Comparison of ENCODE assay signal across 8 cellular contexts in the genomic region with DNA sequence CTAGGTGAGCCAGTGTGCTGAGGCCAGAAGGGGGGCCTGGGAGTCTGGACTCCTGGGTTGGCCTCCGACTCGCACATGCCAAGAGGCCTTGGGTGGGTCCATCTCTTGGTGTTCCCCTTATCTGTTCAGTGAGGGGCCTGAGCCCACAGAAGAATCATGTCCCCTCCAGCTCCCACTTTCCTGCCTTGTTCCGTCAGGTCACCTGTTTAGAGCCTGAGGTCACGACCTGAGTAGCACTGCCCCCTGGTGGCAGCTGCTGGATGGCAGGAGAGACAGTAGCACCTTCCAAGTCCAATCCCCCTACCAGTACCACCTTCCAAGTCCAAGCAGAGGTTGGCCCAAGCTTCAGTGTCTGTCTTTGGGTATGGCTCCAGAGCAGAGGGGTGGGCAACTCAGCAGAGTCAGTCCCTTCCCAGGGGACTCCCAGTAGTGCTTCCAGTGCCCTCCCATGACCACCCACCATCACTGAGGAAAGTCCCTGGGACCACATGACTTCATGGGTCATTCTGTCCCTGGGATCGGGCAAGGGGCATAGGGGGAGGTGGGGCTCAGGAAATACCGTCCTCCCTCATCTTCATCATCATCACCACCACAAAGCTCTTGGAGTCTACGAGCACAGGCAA.
A peak's percentile ranks its signal among the peaks of the same experiment; 100 is the strongest.
DNase-seq lines count a peak whose midpoint lies in the region; ATAC-seq and TF ChIP-seq lines count a peak whose summit lies in the region.

No MANE protein-coding gene starts in this region.

- peaks cover 13% of the 10 kb centered on the region for H3K27me3 Mint-ChIP-seq in activated naive CD8-positive, alpha-beta T cell treated with anti-CD3 and anti-CD28 coated beads, Interleukin-2, amount 50 U/mL, for 24 hours

- TF ChIP-seq EP300 in upper lobe of left lung (IDR thresholded peaks at IDR 0.05) = no peak

- H3K79me2 ChIP-seq in GM23248 (ENCODE audit: insufficient read depth) = no peaks in the 10 kb centered on the region

- no peaks in the 10 kb centered on the region for H4K20me1 ChIP-seq in GM23248 (ENCODE audit: insufficient read depth)

- H3K9ac ChIP-seq in GM23248 = no peak overlapping the region

- peak; percentile 78 for DNase-seq in DMS53 (lab: John Stamatoyannopoulos, UW)
- DNase-seq in GM23248 = peak; percentile 8
- no peak for DNase-seq in RWPE1 (ENCODE audit: low spot score)
- DNase-seq in activated naive CD8-positive, alpha-beta T cell treated with anti-CD3 and anti-CD28 coated beads, Interleukin-2, amount 50 U/mL, for 24 hours = peak; percentile 69
- DNase-seq in lung microvascular endothelial cell (ENCODE audit: low read depth in 2 of 2) = peak; percentile 12 to 17
- DNase-seq in upper lobe of left lung = no peak
- no peak for DNase-seq in NCI-H446 (lab: John Stamatoyannopoulos, UW)
- no peak for DNase-seq in GOT3 (lab: John Stamatoyannopoulos, UW)

- 68 to 79% methylated on average over 7 of the region's 7 CpGs for WGBS in GM23248 (ENCODE audit: low coverage in 1 of 2, low lambda C conversion rate in 2 of 2, missing lambda C conversion rate in 2 of 2), 2 experiments
- 76 to 81% methylated on average over 4 to 7 of the region's 7 CpGs for WGBS in upper lobe of left lung, 2 donors

- no peaks in the 10 kb centered on the region for H3K9me3 Mint-ChIP-seq in activated naive CD8-positive, alpha-beta T cell treated with anti-CD3 and anti-CD28 coated beads, Interleukin-2, amount 50 U/mL, for 24 hours

- POLR2A ChIA-PET in RWPE1 (lab: Yijun Ruan, JAX; ENCODE audit: low non-redundant PET) = no interaction called here

- no peak overlapping the region for H2AFZ ChIP-seq in GM23248

- no peak overlapping the region for H3K4me3 Mint-ChIP-seq in activated naive CD8-positive, alpha-beta T cell treated with anti-CD3 and anti-CD28 coated beads, Interleukin-2, amount 50 U/mL, for 24 hours

- in situ Hi-C loops in GM23248 (cut with MboI) = no loop called here

- no peaks in the 10 kb centered on the region for H3K36me3 ChIP-seq in GM23248 (ENCODE audit: low read depth)
- no peaks in the 10 kb centered on the region for H3K36me3 ChIP-seq in upper lobe of left lung

- H3K9me2 ChIP-seq in GM23248 (ENCODE audit: insufficient read depth) = no peaks in the 10 kb centered on the region

- CTCF ChIA-PET in RWPE1 (lab: Yijun Ruan, JAX) = interaction anchor here (0.6 to 1.1 kb wide), 5 partner anchors 22 to 1096 kb away, joined by 3 to 4 read pairs (median 3); no protein-coding TSS in a partner anchor

- TF ChIP-seq CTCF in RWPE1 (conservative IDR thresholded peaks at IDR 0.05; ENCODE audit: low read depth) (peak; percentile 19; the same call in 1 of the 2 replicates), upper lobe of left lung (IDR thresholded peaks at IDR 0.05) (peak in 5 of 6 experiments; percentile 25 to 59 (median 48))

- TF ChIP-seq POLR2A in upper lobe of left lung (IDR thresholded peaks at IDR 0.05) = no peak

- H3K9me3 ChIP-seq in GM23248 (ENCODE audit: low read depth) (no peaks in the 10 kb centered on the region), upper lobe of left lung (no peaks in the 10 kb centered on the region)

- no peak overlapping the region for H3K4me2 ChIP-seq in GM23248 (ENCODE audit: unreplicated experiment)

- no peak overlapping the region for H3K27ac ChIP-seq in GM23248
- H3K27ac ChIP-seq in RWPE1 = no peak overlapping the region
- no peak overlapping the region for H3K27ac ChIP-seq in upper lobe of left lung

- H3K36me3 Mint-ChIP-seq in activated naive CD8-positive, alpha-beta T cell treated with anti-CD3 and anti-CD28 coated beads, Interleukin-2, amount 50 U/mL, for 24 hours (ENCODE audit: low read depth) = no peaks in the 10 kb centered on the region

- H3K4me1 ChIP-seq in GM23248 (ENCODE audit: insufficient read depth) = no peaks in the 10 kb centered on the region
- H3K4me1 ChIP-seq in upper lobe of left lung = peaks cover 3 to 12% (median 6%) of the 10 kb centered on the region in 4 donors

- no peaks in the 10 kb centered on the region for H3K4me1 Mint-ChIP-seq in activated naive CD8-positive, alpha-beta T cell treated with anti-CD3 and anti-CD28 coated beads, Interleukin-2, amount 50 U/mL, for 24 hours

- H3K4me3 ChIP-seq in GM23248 (no peak overlapping the region), upper lobe of left lung (no peak overlapping the region)

- H3F3A ChIP-seq in GM23248 (ENCODE audit: insufficient read depth) = no peaks in the 10 kb centered on the region

- no peak overlapping the region for H3K27ac Mint-ChIP-seq in activated naive CD8-positive, alpha-beta T cell treated with anti-CD3 and anti-CD28 coated beads, Interleukin-2, amount 50 U/mL, for 24 hours

- peak; percentile 25 for ATAC-seq in activated naive CD8-positive, alpha-beta T cell treated with anti-CD3 and anti-CD28 coated beads, Interleukin-2, amount 50 U/mL, for 24 hours
- no peak for ATAC-seq in upper lobe of left lung (ENCODE audit: low FRiP score in 2 of 2)

- H3K27me3 ChIP-seq in GM23248 (replicated peaks; ENCODE audit: insufficient read depth) = no peaks in the 10 kb centered on the region; the same call in 1 of the 2 replicates
- no peaks in the 10 kb centered on the region for H3K27me3 ChIP-seq in upper lobe of left lung

Comparison
In these comparisons a context has a peak if more than half of its experiments do, and no peak if none do; other contexts are left out.
1. DNase-seq: peak in DMS53 (single experiment), GM23248 (single experiment), activated naive CD8-positive, alpha-beta T cell treated with anti-CD3 and anti-CD28 coated beads, Interleukin-2, amount 50 U/mL, for 24 hours (single experiment) and lung microvascular endothelial cell (2 of 2); none in RWPE1 (single experiment), upper lobe of left lung (0 of 2), NCI-H446 (0 of 2) and GOT3 (single experiment).